1 cellular context compared by ENCODE assay signal in genomic region chr11:90135016-90135415, GRCh38.
TF ChIP-seq lines count a peak whose summit lies in the region.

No MANE protein-coding gene starts in this region.

TF ChIP-seq in H1, 55 proteins besides CTCF, POLR2A, EP300 and RAD21 (continued from another document):
- TF ChIP-seq ATF2 (IDR thresholded peaks at IDR 0.05; ENCODE audit: low read length) (no peak), TAF7 (optimal IDR thresholded peaks at IDR 0.05; ENCODE audit: borderline replicate concordance, low read depth, low read length) (no peak)
